10 cellular contexts compared by ENCODE assay signal in genomic region chr22:41482319-41482935, GRCh38. TPM values are rescaled to one million over a fixed set of nuclear protein-coding genes. Genes with fewer than 3 reads are reported as not detected.
A peak's percentile ranks its signal among the peaks of the same experiment; 100 is the strongest.
DNase-seq lines count a peak whose midpoint lies in the region; ATAC-seq, FAIRE-seq and TF ChIP-seq lines count a peak whose summit lies in the region.
"Had no signal": no experiment of that assay in that cellular context is flagged by ENCODE, and none has a peak within 500 bp of the region (broad histone marks: within the 10 kb centered on the region; RNA-seq: fewer than 3 reads in every experiment).

No MANE protein-coding gene starts in this region.

- H3K36me3 ChIP-seq in liver (ENCODE audit: control insufficient read depth in 4 of 4, insufficient read depth in 3 of 4, low read depth in 1 of 4, low read length in 3 of 4), result peaks cover 0 to under 1% (median 0%) of the 10 kb centered on the region in 4 donors
- peaks cover 4 to 11% of the 10 kb centered on the region in 2 experiments; a peak in 4 of 5 replicates for H3K36me3 ChIP-seq in HepG2 (replicated peaks in 1 of 2; ENCODE audit: control insufficient read depth in 1 of 2, insufficient read depth in 2 of 2, low read length in 2 of 2)
- H3K36me3 ChIP-seq in adrenal gland (replicated peaks in 1 of 2), result peaks cover 0 to 5% of the 10 kb centered on the region in 2 donors
- H3K36me3 ChIP-seq in aorta (ENCODE audit: control insufficient read depth in 1 of 2, insufficient read depth in 2 of 2, low read length in 1 of 2), result no peaks in the 10 kb centered on the region

- ATAC-seq in HepG2 (no peak), aorta (ENCODE audit: low FRiP score) (no peak)

- WGBS in liver, result 61% methylated on average over 2 of the region's 2 CpGs
- 92% methylated on average over 1 of the region's 2 CpGs for WGBS in HepG2 (ENCODE audit: low lambda C conversion rate)
- 42 to 91% (median 51%) methylated on average over 1 to 2 of the region's 2 CpGs for WGBS in adrenal gland, 4 donors
- WGBS in aorta, 2 donors, result 62% methylated on average over 2 of the region's 2 CpGs

- FAIRE-seq in HepG2 (lab: Jason Lieb, UNC), result no peak

- H4K20me1 ChIP-seq in HepG2 (ENCODE audit: insufficient read depth, low read length), result 0 out of 2 replicates have a peak, but pooled peaks cover 10% of the 10 kb centered on the region

- no peaks in the 10 kb centered on the region for H3K27me3 ChIP-seq in liver (ENCODE audit: control insufficient read depth in 4 of 4, insufficient read depth in 4 of 4, low read length in 3 of 4)
- H3K27me3 ChIP-seq in HepG2 (ENCODE audit: control insufficient read depth in 1 of 2, insufficient read depth in 2 of 2, low read length in 2 of 2), result no peaks in the 10 kb centered on the region
- H3K27me3 ChIP-seq in adrenal gland, result no peaks in the 10 kb centered on the region
- H3K27me3 ChIP-seq in layer of hippocampus (ENCODE audit: control insufficient read depth, insufficient read depth, low read length), result no peaks in the 10 kb centered on the region
- no peaks in the 10 kb centered on the region for H3K27me3 ChIP-seq in aorta (ENCODE audit: control insufficient read depth in 1 of 2, insufficient read depth in 2 of 2, low read length in 1 of 2)

- H3K4me2 ChIP-seq in HepG2 (ENCODE audit: low read depth, low read length), result no peak overlapping the region

- peak overlapping the region; percentile 6 to 10 for H3K27ac ChIP-seq in liver (ENCODE audit: low read depth in 1 of 2, low read length in 2 of 2)
- no peak overlapping the region for H3K27ac ChIP-seq in HepG2 (ENCODE audit: extremely low read length, insufficient read depth, low read length)
- peak overlapping the region in 4 of 5 donors; percentile 0 to 91 (median 46) for H3K27ac ChIP-seq in adrenal gland
- peak overlapping the region; percentile 88 for H3K27ac ChIP-seq in layer of hippocampus (ENCODE audit: low read depth, low read length)
- peak overlapping the region; percentile 91 to 94 for H3K27ac ChIP-seq in aorta (ENCODE audit: low read depth in 1 of 2, low read length in 2 of 2)
- H3K27ac ChIP-seq: epithelial cell of prostate had no signal

- TF ChIP-seq EP300 in HepG2 (IDR thresholded peaks at IDR 0.05; ENCODE audit: low read depth in 2 of 2, low read length in 2 of 2) (no peak), HepG2 (CRISPR knock-in tag; IDR thresholded peaks at IDR 0.05; ENCODE audit: borderline replicate concordance) (no peak)

- POLR2A ChIA-PET in HepG2 (lab: Yijun Ruan, JAX), result no interaction called here

- TF ChIP-seq POLR2A in HepG2 (IDR thresholded peaks at IDR 0.05; ENCODE audit: insufficient read depth in 1 of 2, low read depth in 2 of 2, low read length in 2 of 2) (no peak), adrenal gland (IDR thresholded peaks at IDR 0.05) (no peak)

- in situ Hi-C loops in HepG2 (cut with HindIII; ENCODE audit: extremely low pct_ligation_motif_present, low pct_unique_long_range_greater_than_20kb), result no loop called here

- TF ChIP-seq CTCF in liver (IDR thresholded peaks at IDR 0.05; ENCODE audit: low read depth, low read length, missing input control) (no peak), HepG2 (CRISPR knock-in tag; IDR thresholded peaks at IDR 0.05) (no peak), adrenal gland (IDR thresholded peaks at IDR 0.05) (no peak)

- BruUV-seq in HepG2 (replicated peaks; lab: Mats Ljungman, UMichigan), result no TSS peak

- intact Hi-C loops in HepG2 (cut with micrococcal nuclease; ENCODE audit: unreplicated experiment), result no loop called here
- intact Hi-C loops in adrenal gland (cut with DNase I), result no loop called here
- intact Hi-C loops in aorta (cut with DNase I), result loop anchor here (2.0 to 5.0 kb wide), 3 partner anchors 22 to 40 kb away; partner anchors contain the start of gene TOB2 (in 1 of the 2)
- intact Hi-C loops in posterior cingulate gyrus (cut with DNase I), result loop anchor here (5.0 kb wide), 1 partner anchor 35 kb away; no protein-coding TSS in a partner anchor

- H2AFZ ChIP-seq in HepG2 (ENCODE audit: low read length), result no peak overlapping the region

- H3K4me3 ChIP-seq in liver (ENCODE audit: low read depth in 1 of 3, low read length in 3 of 3), result no peak overlapping the region
- H3K4me3 ChIP-seq in HepG2 (replicated peaks in 1 of 3; ENCODE audit: insufficient read depth in 1 of 3, low read depth in 2 of 3, low read length in 3 of 3), result no peak overlapping the region
- no peak overlapping the region for H3K4me3 ChIP-seq in adrenal gland
- no peak overlapping the region for H3K4me3 ChIP-seq in aorta (ENCODE audit: low read length in 2 of 2)

- DNase-seq in HepG2 (ENCODE audit: low spot score) (no peak), adrenal gland (no peak), aorta (peak in 1 of 2 donors; percentile 9), ecto neural progenitor cell (ENCODE audit: low spot score) (no peak), posterior cingulate gyrus (no peak), NCI-H446 treated with DMSO at 0.1 percent for 48 hours (lab: John Stamatoyannopoulos, UW) (no peak)
- DNase-seq: activated CD4-positive, CD25-positive, alpha-beta regulatory T cell treated with anti-CD3 and anti-CD28 coated beads, Interleukin-2, amount 50 U/mL, for 72 hours had no signal

- H3K79me2 ChIP-seq in HepG2 (ENCODE audit: insufficient read depth, low read length), result peaks cover 83% of the 10 kb centered on the region

- CTCF ChIA-PET in HepG2 (lab: Yijun Ruan, JAX; ENCODE audit: low intra/inter-chr PET ratio, low total read pairs), result no interaction called here

- TF ChIP-seq RAD21 in liver (IDR thresholded peaks at IDR 0.05) (no peak), HepG2 (CRISPR knock-in tag; IDR thresholded peaks at IDR 0.05) (no peak)

- H3K9me3 ChIP-seq in liver (ENCODE audit: control insufficient read depth in 4 of 4, low read length in 3 of 4) (no peaks in the 10 kb centered on the region), HepG2 (ENCODE audit: low read length) (no peaks in the 10 kb centered on the region), adrenal gland (replicated peaks in 1 of 3) (no peaks in the 10 kb centered on the region), aorta (ENCODE audit: control insufficient read depth, low read length) (no peaks in the 10 kb centered on the region)

- H3K4me1 ChIP-seq in liver (ENCODE audit: control insufficient read depth in 4 of 4, insufficient read depth in 4 of 4, low read length in 3 of 4) (peaks cover 5 to 34% (median 30%) of the 10 kb centered on the region in 4 donors), HepG2 (ENCODE audit: insufficient read depth, low read length) (peaks cover 11% of the 10 kb centered on the region), adrenal gland (replicated peaks in 1 of 2) (peaks cover 28 to 47% of the 10 kb centered on the region in 2 donors), aorta (ENCODE audit: control insufficient read depth in 1 of 2, insufficient read depth in 2 of 2, low read length in 2 of 2) (peaks cover 3 to 4% of the 10 kb centered on the region in 2 donors)

- no peak overlapping the region for H3K9ac ChIP-seq in liver (ENCODE audit: low read depth in 1 of 2, low read length in 2 of 2)
- no peak overlapping the region for H3K9ac ChIP-seq in HepG2 (ENCODE audit: insufficient read depth, low read depth, low read length)

RNA-seq across cellular contexts. Expression of gene ACO2, which starts 13.5 kb away (rescaled TPM):
- total RNA-seq in liver (10 to 100 TPM; 62.8 to 75.1 TPM), HepG2 (2016; rRNA removed; fragmentation: Illumina TruSeq; extraction: Trizol) (39.3 and 45.6 TPM in 2 replicates), adrenal gland (100 to 1,000 TPM; 129 to 212 (median 151) TPM), aorta (10 to 100 TPM; 53.7 to 60.7 TPM)
- polyA plus RNA-seq in liver (10 to 100 TPM; 45.3 to 76.1 TPM), HepG2 (2011; rRNA removed) (19.2 and 19.4 TPM in 2 replicates), adrenal gland (100 to 1,000 TPM in 1 of 3 donors, 10 to 100 TPM in 2; 35.5 to 135 (median 64.8) TPM), aorta (10 to 100 TPM; 39.5 to 49.6 TPM)
- 34.7 and 46.3 TPM in 2 replicates for total RNA-seq in HepG2 (2016; cell fraction: cytosol; rRNA removed; fragmentation: Illumina TruSeq; extraction: Trizol; ENCODE audit: low read depth)
- 35.3 and 49.1 TPM in 2 replicates for total RNA-seq in HepG2 (2016; cell fraction: insoluble cytoplasmic fraction; rRNA removed; fragmentation: Illumina TruSeq; extraction: Trizol)
- total RNA-seq in HepG2 (2016; cell fraction: membrane; rRNA removed; fragmentation: Illumina TruSeq; extraction: Trizol), result 68.4 and 83.2 TPM in 2 replicates
- total RNA-seq in HepG2 (2016; cell fraction: nucleus; rRNA removed; fragmentation: Illumina TruSeq; extraction: Trizol), result 37.1 and 37.3 TPM in 2 replicates
- 34.8 and 36.5 TPM in 2 replicates for polyA plus RNA-seq in HepG2 (2011; cell fraction: cytosol; rRNA removed)
- 61.6 and 75.9 TPM in 2 replicates for polyA plus RNA-seq in HepG2 (2011; cell fraction: nucleus; rRNA removed)
- 57.9 and 62.9 TPM in 2 replicates for polyA plus RNA-seq in HepG2 (2012)
- 61.5 and 78.5 TPM in 2 replicates for polyA plus RNA-seq in HepG2 (2016; cell fraction: cytosol; fragmentation: Illumina TruSeq; extraction: Trizol; ENCODE audit: low read depth)
- polyA plus RNA-seq in HepG2 (2016; cell fraction: insoluble cytoplasmic fraction; fragmentation: Illumina TruSeq; extraction: Trizol; ENCODE audit: low read depth), result 39.9 and 50.2 TPM in 2 replicates
- 77.9 and 110 TPM in 2 replicates for polyA plus RNA-seq in HepG2 (2016; cell fraction: membrane; fragmentation: Illumina TruSeq; extraction: Trizol; ENCODE audit: low read depth)
- polyA plus RNA-seq in HepG2 (2016; cell fraction: nucleus; fragmentation: Illumina TruSeq; extraction: Trizol; ENCODE audit: insufficient read depth, low read depth), result 51.9 and 54.4 TPM in 2 replicates
- polyA minus RNA-seq in HepG2 (2011; rRNA and poly(A)+ RNA removed; ENCODE audit: low replicate concordance), result 18.9 and 35.9 TPM in 2 replicates
- polyA minus RNA-seq in HepG2 (2011; cell fraction: cytosol; rRNA and poly(A)+ RNA removed), result 31.6 and 35.4 TPM in 2 replicates
- polyA minus RNA-seq in HepG2 (2011; cell fraction: nucleus; rRNA and poly(A)+ RNA removed), result 29.2 and 32.8 TPM in 2 replicates

RNA-seq across cellular contexts. Expression of gene PHF5A, which starts 13.9 kb away (rescaled TPM):
- total RNA-seq in liver, result 10 to 100 TPM; 27.3 to 31.7 TPM
- polyA plus RNA-seq in liver, result 10 to 100 TPM; 15.8 to 19.1 TPM
- 105 and 154 TPM in 2 replicates for total RNA-seq in HepG2 (2016; rRNA removed; fragmentation: Illumina TruSeq; extraction: Trizol)
- 34.8 TPM in 2 replicates for total RNA-seq in HepG2 (2016; cell fraction: cytosol; rRNA removed; fragmentation: Illumina TruSeq; extraction: Trizol; ENCODE audit: low read depth)
- total RNA-seq in HepG2 (2016; cell fraction: insoluble cytoplasmic fraction; rRNA removed; fragmentation: Illumina TruSeq; extraction: Trizol), result 107 and 165 TPM in 2 replicates
- 55.9 and 58.9 TPM in 2 replicates for total RNA-seq in HepG2 (2016; cell fraction: membrane; rRNA removed; fragmentation: Illumina TruSeq; extraction: Trizol)
- 38.4 and 43.4 TPM in 2 replicates for total RNA-seq in HepG2 (2016; cell fraction: nucleus; rRNA removed; fragmentation: Illumina TruSeq; extraction: Trizol)
- polyA plus RNA-seq in HepG2 (2011; rRNA removed), result 50.7 and 56.6 TPM in 2 replicates
- 43.0 and 50.6 TPM in 2 replicates for polyA plus RNA-seq in HepG2 (2011; cell fraction: cytosol; rRNA removed)
- polyA plus RNA-seq in HepG2 (2011; cell fraction: nucleus; rRNA removed), result 14.8 and 17.9 TPM in 2 replicates
- 42.0 and 46.3 TPM in 2 replicates for polyA plus RNA-seq in HepG2 (2012)
- polyA plus RNA-seq in HepG2 (2016; cell fraction: cytosol; fragmentation: Illumina TruSeq; extraction: Trizol; ENCODE audit: low read depth), result 22.7 and 24.1 TPM in 2 replicates
- polyA plus RNA-seq in HepG2 (2016; cell fraction: insoluble cytoplasmic fraction; fragmentation: Illumina TruSeq; extraction: Trizol; ENCODE audit: low read depth), result 141 and 153 TPM in 2 replicates
- polyA plus RNA-seq in HepG2 (2016; cell fraction: membrane; fragmentation: Illumina TruSeq; extraction: Trizol; ENCODE audit: low read depth), result 38.6 and 42.2 TPM in 2 replicates
- 44.4 and 50.2 TPM in 2 replicates for polyA plus RNA-seq in HepG2 (2016; cell fraction: nucleus; fragmentation: Illumina TruSeq; extraction: Trizol; ENCODE audit: insufficient read depth, low read depth)
- 22.2 and 41.1 TPM in 2 replicates for polyA minus RNA-seq in HepG2 (2011; rRNA and poly(A)+ RNA removed; ENCODE audit: low replicate concordance)
- polyA minus RNA-seq in HepG2 (2011; cell fraction: cytosol; rRNA and poly(A)+ RNA removed), result 11.8 and 12.4 TPM in 2 replicates
- polyA minus RNA-seq in HepG2 (2011; cell fraction: nucleus; rRNA and poly(A)+ RNA removed), result 14.3 and 15.1 TPM in 2 replicates
- total RNA-seq in adrenal gland, result 10 to 100 TPM; 18.2 to 35.9 (median 27.1) TPM
- polyA plus RNA-seq in adrenal gland, result 10 to 100 TPM; 29.5 to 50.8 (median 38.4) TPM
- total RNA-seq in aorta, result 10 to 100 TPM; 22.5 to 27.0 TPM
- 10 to 100 TPM; 29.8 to 43.1 TPM for polyA plus RNA-seq in aorta

RNA-seq across cellular contexts. Expression of gene TOB2, which starts 35.8 kb away (rescaled TPM):
- 10 to 100 TPM; 11.6 to 17.1 TPM for total RNA-seq in liver
- 10 to 100 TPM in 1 of 2 donors, 1 to 10 TPM in 1; 9.8 to 12.9 TPM for polyA plus RNA-seq in liver
- total RNA-seq in HepG2 (2016; rRNA removed; fragmentation: Illumina TruSeq; extraction: Trizol), result 13.7 and 16.7 TPM in 2 replicates
- total RNA-seq in HepG2 (2016; cell fraction: cytosol; rRNA removed; fragmentation: Illumina TruSeq; extraction: Trizol; ENCODE audit: low read depth), result 2.7 and 2.9 TPM in 2 replicates
- 14.1 and 14.3 TPM in 2 replicates for total RNA-seq in HepG2 (2016; cell fraction: insoluble cytoplasmic fraction; rRNA removed; fragmentation: Illumina TruSeq; extraction: Trizol)
- 14.6 and 15.0 TPM in 2 replicates for total RNA-seq in HepG2 (2016; cell fraction: membrane; rRNA removed; fragmentation: Illumina TruSeq; extraction: Trizol)
- 14.9 and 16.2 TPM in 2 replicates for total RNA-seq in HepG2 (2016; cell fraction: nucleus; rRNA removed; fragmentation: Illumina TruSeq; extraction: Trizol)
- 12.2 and 14.3 TPM in 2 replicates for polyA plus RNA-seq in HepG2 (2011; rRNA removed)
- 9.6 and 10.9 TPM in 2 replicates for polyA plus RNA-seq in HepG2 (2011; cell fraction: cytosol; rRNA removed)
- polyA plus RNA-seq in HepG2 (2011; cell fraction: nucleus; rRNA removed), result 20.7 and 21.6 TPM in 2 replicates
- 12.6 and 16.8 TPM in 2 replicates for polyA plus RNA-seq in HepG2 (2012)
- 2.0 TPM in 2 replicates for polyA plus RNA-seq in HepG2 (2016; cell fraction: cytosol; fragmentation: Illumina TruSeq; extraction: Trizol; ENCODE audit: low read depth)
- 19.1 and 21.8 TPM in 2 replicates for polyA plus RNA-seq in HepG2 (2016; cell fraction: insoluble cytoplasmic fraction; fragmentation: Illumina TruSeq; extraction: Trizol; ENCODE audit: low read depth)
- 8.7 and 9.6 TPM in 2 replicates for polyA plus RNA-seq in HepG2 (2016; cell fraction: membrane; fragmentation: Illumina TruSeq; extraction: Trizol; ENCODE audit: low read depth)
- 31.0 and 32.7 TPM in 2 replicates for polyA plus RNA-seq in HepG2 (2016; cell fraction: nucleus; fragmentation: Illumina TruSeq; extraction: Trizol; ENCODE audit: insufficient read depth, low read depth)
- polyA minus RNA-seq in HepG2 (2011; rRNA and poly(A)+ RNA removed; ENCODE audit: low replicate concordance), result 15.4 and 25.4 TPM in 2 replicates
- polyA minus RNA-seq in HepG2 (2011; cell fraction: cytosol; rRNA and poly(A)+ RNA removed), result 14.9 TPM in 2 replicates
- polyA minus RNA-seq in HepG2 (2011; cell fraction: nucleus; rRNA and poly(A)+ RNA removed), result 8.5 and 10.2 TPM in 2 replicates
- total RNA-seq in adrenal gland, result 100 to 1,000 TPM in 1 of 8 donors, 10 to 100 TPM in 7; 36.2 to 117 (median 61.5) TPM
- 10 to 100 TPM; 14.7 to 24.1 (median 20.6) TPM for polyA plus RNA-seq in adrenal gland
- total RNA-seq in aorta, result 10 to 100 TPM; 47.7 to 55.9 TPM
- polyA plus RNA-seq in aorta, result 10 to 100 TPM; 12.9 to 15.5 TPM

Comparison
In these comparisons a context has a peak if more than half of its experiments do, and no peak if none do; other contexts are left out.
1. intact Hi-C loops: an anchor here in aorta (2.0 to 5.0 kb wide) and posterior cingulate gyrus (5.0 kb wide); none called in HepG2 and adrenal gland.